In the genomic region with DNA sequence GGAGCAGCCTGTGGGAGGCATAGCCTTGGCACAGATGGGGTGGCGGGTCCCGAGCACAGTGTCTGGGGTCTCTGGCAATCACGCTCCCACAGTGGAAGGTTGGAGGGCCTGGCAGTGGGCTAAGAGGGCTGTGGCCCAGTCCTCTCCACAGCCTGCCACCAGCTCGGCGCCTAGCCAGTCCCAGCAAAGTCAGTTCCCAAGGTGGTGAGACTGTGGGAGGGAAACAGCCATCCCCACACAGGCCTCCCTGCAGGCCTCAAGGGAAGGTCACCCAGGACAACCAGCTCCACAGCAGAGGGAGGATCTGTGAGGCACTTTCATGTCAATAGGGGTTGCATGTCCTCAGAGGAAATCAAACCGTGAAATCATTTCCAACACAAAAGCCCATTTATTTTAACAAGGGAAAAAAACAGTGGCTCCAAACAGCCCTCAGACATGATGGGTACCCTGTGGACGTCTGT, we compare ENCODE assay signal across 18 cellular contexts. TPM values are rescaled to one million over a fixed set of nuclear protein-coding genes. Genes with fewer than 3 reads are reported as not detected.
A peak's percentile ranks its signal among the peaks of the same experiment; 100 is the strongest.
DNase-seq lines count a peak whose midpoint lies in the region; ATAC-seq, FAIRE-seq and TF ChIP-seq lines count a peak whose summit lies in the region.
"Had no signal": no experiment of that assay in that cellular context is flagged by ENCODE, and none has a peak within 500 bp of the region (broad histone marks: within the 10 kb centered on the region; RNA-seq: fewer than 3 reads in every experiment).

No MANE protein-coding gene starts in this region.

- TF ChIP-seq POLR2A in HepG2 (IDR thresholded peaks at IDR 0.05; ENCODE audit: insufficient read depth in 1 of 2, low read depth in 2 of 2, low read length in 2 of 2) (no peak), upper lobe of left lung (IDR thresholded peaks at IDR 0.05) (no peak)

- H3K27ac ChIP-seq in HepG2 (ENCODE audit: extremely low read length, insufficient read depth, low read length) (no peak overlapping the region), upper lobe of left lung (peak overlapping the region in 3 of 4 donors; percentile 1 to 65 (median 7))
- H3K27ac ChIP-seq: neutrophil, testis had no signal

- no peak for FAIRE-seq in HepG2 (lab: Jason Lieb, UNC)

- CTCF ChIA-PET in HepG2 (lab: Yijun Ruan, JAX; ENCODE audit: low intra/inter-chr PET ratio, low total read pairs) = no interaction called here

- BruUV-seq in HepG2 (replicated peaks; lab: Mats Ljungman, UMichigan) = no TSS peak

- 46% methylated on average over 4 of the region's 7 CpGs for WGBS in HepG2 (ENCODE audit: low lambda C conversion rate)
- 71 to 97% methylated on average over 2 to 7 of the region's 7 CpGs for WGBS in upper lobe of left lung, 2 donors

- H3K4me3 ChIP-seq in HepG2 (replicated peaks in 1 of 3; ENCODE audit: insufficient read depth in 1 of 3, low read depth in 2 of 3, low read length in 3 of 3) (no peak overlapping the region), upper lobe of left lung (no peak overlapping the region)
- H3K4me3 ChIP-seq: testis had no signal

- peak overlapping the region; percentile 88 for H3K27ac Mint-ChIP-seq in stimulated activated naive CD8-positive, alpha-beta T cell treated with anti-CD3 and anti-CD28 coated beads, Interleukin-15, Interleukin-2, amounts not matched to agents 100 ng/mL and 50 ng/mL, for 24 hours
- H3K27ac Mint-ChIP-seq in activated T-helper 2 cell treated with anti-CD3 and anti-CD28 coated beads, Interferon-gamma antibody, Interleukin-2, Interleukin-4, amounts not matched to agents 10 μg/mL and 5 μg/mL and 100 μg/mL, durations not matched to agents 14 hours and 24 hours and 36 hours = peak overlapping the region; percentile 84

- POLR2A ChIA-PET in HepG2 (lab: Yijun Ruan, JAX) = no interaction called here

- intact Hi-C loops in activated T-helper 2 cell treated with anti-CD3 and anti-CD28 coated beads, Interferon-gamma antibody, Interleukin-2, Interleukin-4, amounts not matched to agents 10 μg/mL and 5 μg/mL and 100 μg/mL, durations not matched to agents 14 hours and 24 hours and 36 hours (cut with micrococcal nuclease) = loop anchor here (2.0 kb wide), 1 partner anchor 30 kb away; no protein-coding TSS in a partner anchor
- intact Hi-C loops in HepG2 (cut with micrococcal nuclease; ENCODE audit: unreplicated experiment) = no loop called here

- TF ChIP-seq CTCF in HepG2 (CRISPR knock-in tag; IDR thresholded peaks at IDR 0.05) (no peak), upper lobe of left lung (IDR thresholded peaks at IDR 0.05) (no peak)

- H3K4me2 ChIP-seq in HepG2 (ENCODE audit: low read depth, low read length) = no peak overlapping the region

- peaks cover 53% of the 10 kb centered on the region for H3K4me1 Mint-ChIP-seq in stimulated activated naive CD8-positive, alpha-beta T cell treated with anti-CD3 and anti-CD28 coated beads, Interleukin-15, Interleukin-2, amounts not matched to agents 100 ng/mL and 50 ng/mL, for 24 hours (ENCODE audit: low read depth)
- peaks cover 50% of the 10 kb centered on the region for H3K4me1 Mint-ChIP-seq in activated T-helper 2 cell treated with anti-CD3 and anti-CD28 coated beads, Interferon-gamma antibody, Interleukin-2, Interleukin-4, amounts not matched to agents 10 μg/mL and 5 μg/mL and 100 μg/mL, durations not matched to agents 14 hours and 24 hours and 36 hours (ENCODE audit: low read depth)

- DNase-seq in stimulated activated naive CD8-positive, alpha-beta T cell treated with anti-CD3 and anti-CD28 coated beads, Interleukin-15, Interleukin-2, amounts not matched to agents 100 U/mL and 50 U/mL, for 24 hours = no peak
- DNase-seq in activated T-helper 2 cell treated with anti-CD3 and anti-CD28 coated beads, Interferon-gamma antibody, Interleukin-2, Interleukin-4, amounts not matched to agents 10 μg/mL and 5 μg/mL and 100 μg/mL, durations not matched to agents 14 hours and 24 hours and 36 hours (ENCODE audit: low spot score) = no peak
- DNase-seq in HepG2 (ENCODE audit: low spot score) = no peak
- peak in 1 of 2 donors; percentile 41 for DNase-seq in upper lobe of left lung
- DNase-seq in kidney tubule cell (ENCODE audit: low spot score) = no peak
- no peak for DNase-seq in DMS79 (lab: John Stamatoyannopoulos, UW)
- no peak for DNase-seq in stimulated activated CD4-positive, alpha-beta T cell treated with anti-CD3 and anti-CD28 coated beads, Interleukin-2, amount 100 ng/mL, for 48 hours
- DNase-seq: activated CD4-positive, alpha-beta T cell treated with anti-CD3 and anti-CD28 coated beads, Interleukin-2, amount 50 U/mL, for 4 hours; activated T-cell treated with anti-CD3 and anti-CD28 coated beads, Interleukin-2, amount 50 U/mL, for 24 hours; effector memory CD4-positive, alpha-beta T cell; kidney glomerular epithelial cell; NCI-H2081 treated with DMSO at 0.1 percent for 48 hours; NCI-H526; testis had no signal

- H2AFZ ChIP-seq in HepG2 (ENCODE audit: low read length) = no peak overlapping the region

- no peak overlapping the region for H3K4me3 Mint-ChIP-seq in stimulated activated naive CD8-positive, alpha-beta T cell treated with anti-CD3 and anti-CD28 coated beads, Interleukin-15, Interleukin-2, amounts not matched to agents 100 ng/mL and 50 ng/mL, for 24 hours
- no peak overlapping the region for H3K4me3 Mint-ChIP-seq in activated T-helper 2 cell treated with anti-CD3 and anti-CD28 coated beads, Interferon-gamma antibody, Interleukin-2, Interleukin-4, amounts not matched to agents 10 μg/mL and 5 μg/mL and 100 μg/mL, durations not matched to agents 14 hours and 24 hours and 36 hours (ENCODE audit: low read depth)
- H3K4me3 Mint-ChIP-seq: activated T-cell treated with anti-CD3 and anti-CD28 coated beads, Interleukin-2, amount 50 U/mL, for 24 hours; central memory CD8-positive, alpha-beta T cell had no signal

- H3K36me3 ChIP-seq in HepG2 (replicated peaks in 1 of 2; ENCODE audit: control insufficient read depth in 1 of 2, insufficient read depth in 2 of 2, low read length in 2 of 2) (no peaks in the 10 kb centered on the region), upper lobe of left lung (no peaks in the 10 kb centered on the region)
- H3K36me3 ChIP-seq: neutrophil had no signal

- no peak overlapping the region for H3K9ac ChIP-seq in HepG2 (ENCODE audit: insufficient read depth, low read depth, low read length)

- no peaks in the 10 kb centered on the region for H3K79me2 ChIP-seq in HepG2 (ENCODE audit: insufficient read depth, low read length)

- H3K9me3 Mint-ChIP-seq in stimulated activated naive CD8-positive, alpha-beta T cell treated with anti-CD3 and anti-CD28 coated beads, Interleukin-15, Interleukin-2, amounts not matched to agents 100 ng/mL and 50 ng/mL, for 24 hours = no peaks in the 10 kb centered on the region
- H3K9me3 Mint-ChIP-seq in activated T-helper 2 cell treated with anti-CD3 and anti-CD28 coated beads, Interferon-gamma antibody, Interleukin-2, Interleukin-4, amounts not matched to agents 10 μg/mL and 5 μg/mL and 100 μg/mL, durations not matched to agents 14 hours and 24 hours and 36 hours = no peaks in the 10 kb centered on the region
- H3K9me3 Mint-ChIP-seq: activated T-cell treated with anti-CD3 and anti-CD28 coated beads, Interleukin-2, amount 50 U/mL, for 24 hours; central memory CD8-positive, alpha-beta T cell had no signal

- no peak for ATAC-seq in stimulated activated naive CD8-positive, alpha-beta T cell treated with anti-CD3 and anti-CD28 coated beads, Interleukin-15, Interleukin-2, amounts not matched to agents 100 U/mL and 50 U/mL, for 24 hours
- peak; percentile 47; the same call in 2 of the 3 replicates for ATAC-seq in HepG2
- peak; percentile 24 to 60 for ATAC-seq in upper lobe of left lung (ENCODE audit: low FRiP score in 2 of 2)
- ATAC-seq: SK-N-SH treated with all-trans-retinoic acid at 6 μM for 48 hours had no signal

- TF ChIP-seq EP300 in HepG2 (IDR thresholded peaks at IDR 0.05; ENCODE audit: low read depth in 2 of 2, low read length in 2 of 2) = no peak
- no peak for TF ChIP-seq EP300 in HepG2 (CRISPR knock-in tag; IDR thresholded peaks at IDR 0.05; ENCODE audit: borderline replicate concordance)
- no peak for TF ChIP-seq EP300 in upper lobe of left lung (IDR thresholded peaks at IDR 0.05)

- H3K9me3 ChIP-seq in HepG2 (ENCODE audit: low read length) = no peaks in the 10 kb centered on the region
- no peaks in the 10 kb centered on the region for H3K9me3 ChIP-seq in upper lobe of left lung
- H3K9me3 ChIP-seq: neutrophil, testis had no signal

- H3K4me1 ChIP-seq in HepG2 (ENCODE audit: insufficient read depth, low read length) = peaks cover 3% of the 10 kb centered on the region; the same call in 1 of the 2 replicates
- H3K4me1 ChIP-seq in upper lobe of left lung = peaks cover 11 to 36% (median 29%) of the 10 kb centered on the region in 4 donors
- H3K4me1 ChIP-seq: testis had no signal

- H3K27me3 ChIP-seq in HepG2 (ENCODE audit: control insufficient read depth in 1 of 2, insufficient read depth in 2 of 2, low read length in 2 of 2) = no peaks in the 10 kb centered on the region
- no peaks in the 10 kb centered on the region for H3K27me3 ChIP-seq in upper lobe of left lung
- H3K27me3 ChIP-seq: neutrophil, testis had no signal

- TF ChIP-seq RAD21 in HepG2 (CRISPR knock-in tag; IDR thresholded peaks at IDR 0.05) = no peak

- in situ Hi-C loops in HepG2 (cut with HindIII; ENCODE audit: extremely low pct_ligation_motif_present, low pct_unique_long_range_greater_than_20kb) = no loop called here

- no peaks in the 10 kb centered on the region for H3K36me3 Mint-ChIP-seq in stimulated activated naive CD8-positive, alpha-beta T cell treated with anti-CD3 and anti-CD28 coated beads, Interleukin-15, Interleukin-2, amounts not matched to agents 100 ng/mL and 50 ng/mL, for 24 hours (ENCODE audit: low read depth)
- no peaks in the 10 kb centered on the region for H3K36me3 Mint-ChIP-seq in activated T-helper 2 cell treated with anti-CD3 and anti-CD28 coated beads, Interferon-gamma antibody, Interleukin-2, Interleukin-4, amounts not matched to agents 10 μg/mL and 5 μg/mL and 100 μg/mL, durations not matched to agents 14 hours and 24 hours and 36 hours (ENCODE audit: low read depth)

- no peaks in the 10 kb centered on the region for H4K20me1 ChIP-seq in HepG2 (ENCODE audit: insufficient read depth, low read length)

- H3K27me3 Mint-ChIP-seq in stimulated activated naive CD8-positive, alpha-beta T cell treated with anti-CD3 and anti-CD28 coated beads, Interleukin-15, Interleukin-2, amounts not matched to agents 100 ng/mL and 50 ng/mL, for 24 hours = no peaks in the 10 kb centered on the region
- H3K27me3 Mint-ChIP-seq in activated T-helper 2 cell treated with anti-CD3 and anti-CD28 coated beads, Interferon-gamma antibody, Interleukin-2, Interleukin-4, amounts not matched to agents 10 μg/mL and 5 μg/mL and 100 μg/mL, durations not matched to agents 14 hours and 24 hours and 36 hours (ENCODE audit: low read depth) = no peaks in the 10 kb centered on the region
- H3K27me3 Mint-ChIP-seq: activated T-cell treated with anti-CD3 and anti-CD28 coated beads, Interleukin-2, amount 50 U/mL, for 24 hours had no signal

RNA-seq across cellular contexts. Expression of a gene that starts 27.6 kb away (rescaled TPM):
- total RNA-seq in activated T-helper 2 cell treated with anti-CD3 and anti-CD28 coated beads, Interferon-gamma antibody, Interleukin-2, Interleukin-4, amounts not matched to agents 10 μg/mL and 5 μg/mL and 100 μg/mL, durations not matched to agents 14 hours and 24 hours and 36 hours = 42.3 and 43.2 TPM in 2 replicates
- total RNA-seq in HepG2 (2016; rRNA removed; fragmentation: Illumina TruSeq; extraction: Trizol) (11.1 and 13.0 TPM in 2 replicates), upper lobe of left lung (100 to 1,000 TPM in 2 of 6 donors, 10 to 100 TPM in 4; 78.6 to 176 (median 87.8) TPM)
- total RNA-seq in HepG2 (2016; cell fraction: cytosol; rRNA removed; fragmentation: Illumina TruSeq; extraction: Trizol; ENCODE audit: low read depth) = 1.4 and 1.5 TPM in 2 replicates
- total RNA-seq in HepG2 (2016; cell fraction: insoluble cytoplasmic fraction; rRNA removed; fragmentation: Illumina TruSeq; extraction: Trizol) = 9.8 and 12.1 TPM in 2 replicates
- total RNA-seq in HepG2 (2016; cell fraction: membrane; rRNA removed; fragmentation: Illumina TruSeq; extraction: Trizol) = 5.3 and 6.4 TPM in 2 replicates
- 11.9 and 15.6 TPM in 2 replicates for total RNA-seq in HepG2 (2016; cell fraction: nucleus; rRNA removed; fragmentation: Illumina TruSeq; extraction: Trizol)
- 16.4 and 18.7 TPM in 2 replicates for polyA plus RNA-seq in HepG2 (2011; rRNA removed)
- polyA plus RNA-seq in HepG2 (2011; cell fraction: cytosol; rRNA removed) = 7.1 and 7.2 TPM in 2 replicates
- polyA plus RNA-seq in HepG2 (2011; cell fraction: nucleus; rRNA removed) = 42.2 and 53.6 TPM in 2 replicates
- 4.4 and 6.9 TPM in 2 replicates for polyA plus RNA-seq in HepG2 (2012)
- polyA plus RNA-seq in HepG2 (2016; cell fraction: cytosol; fragmentation: Illumina TruSeq; extraction: Trizol; ENCODE audit: low read depth) = 0.43 and 0.62 TPM in 2 replicates
- polyA plus RNA-seq in HepG2 (2016; cell fraction: insoluble cytoplasmic fraction; fragmentation: Illumina TruSeq; extraction: Trizol; ENCODE audit: low read depth) = 5.8 and 6.2 TPM in 2 replicates
- 1.7 TPM in 2 replicates for polyA plus RNA-seq in HepG2 (2016; cell fraction: membrane; fragmentation: Illumina TruSeq; extraction: Trizol; ENCODE audit: low read depth)
- 17.4 and 18.9 TPM in 2 replicates for polyA plus RNA-seq in HepG2 (2016; cell fraction: nucleus; fragmentation: Illumina TruSeq; extraction: Trizol; ENCODE audit: insufficient read depth, low read depth)
- polyA minus RNA-seq in HepG2 (2011; rRNA and poly(A)+ RNA removed; ENCODE audit: low replicate concordance) = 55.2 and 75.7 TPM in 2 replicates
- 11.3 and 16.1 TPM in 2 replicates for polyA minus RNA-seq in HepG2 (2011; cell fraction: cytosol; rRNA and poly(A)+ RNA removed)
- 27.0 and 32.6 TPM in 2 replicates for polyA minus RNA-seq in HepG2 (2011; cell fraction: nucleus; rRNA and poly(A)+ RNA removed)
